Comparison of ENCODE assay signal across 1 cellular context in genomic region chr2:109447811-109448210, GRCh38.
TF ChIP-seq lines count a peak whose summit lies in the region.

No MANE protein-coding gene starts in this region.

TF ChIP-seq in H1, 55 proteins besides CTCF, POLR2A, EP300 and RAD21:
- TF ChIP-seq CHD7 (IDR thresholded peaks at IDR 0.05; ENCODE audit: insufficient replicate concordance, low read length) (no peak), TAF7 (optimal IDR thresholded peaks at IDR 0.05; ENCODE audit: borderline replicate concordance, low read depth, low read length) (no peak), ATF3 (IDR thresholded peaks at IDR 0.05; ENCODE audit: insufficient read depth, low read depth, low read length) (no peak), CBX5 (IDR thresholded peaks at IDR 0.05; ENCODE audit: low read depth, low read length) (no peak), SIRT6 (IDR thresholded peaks at IDR 0.05; ENCODE audit: low read length) (no peak), SRF (IDR thresholded peaks at IDR 0.05; ENCODE audit: low read depth, low read length) (no peak), BRCA1 (IDR thresholded peaks at IDR 0.05; ENCODE audit: low read depth, low read length) (no peak), RFX5 (IDR thresholded peaks at IDR 0.05; ENCODE audit: borderline replicate concordance, low read depth, low read length) (no peak), KDM5A (IDR thresholded peaks at IDR 0.05; ENCODE audit: low read length) (no peak), HDAC2 (IDR thresholded peaks at IDR 0.05; ENCODE audit: borderline replicate concordance in 1 of 2, low read depth in 2 of 2, low read length in 2 of 2) (no peak), BACH1 (IDR thresholded peaks at IDR 0.05; ENCODE audit: low read length) (no peak), SP2 (IDR thresholded peaks at IDR 0.05; ENCODE audit: low read length) (no peak), GTF2F1 (IDR thresholded peaks at IDR 0.05; ENCODE audit: borderline replicate concordance, low read depth, low read length) (no peak), CREB1 (IDR thresholded peaks at IDR 0.05) (no peak), CTBP2 (IDR thresholded peaks at IDR 0.05; ENCODE audit: borderline replicate concordance, insufficient read depth, insufficient read length, low read length) (no peak), RNF2 (IDR thresholded peaks at IDR 0.05; ENCODE audit: borderline replicate concordance, low read depth, low read length, missing control alignments, poor library complexity, severe bottlenecking) (no peak), RXRA (IDR thresholded peaks at IDR 0.05; ENCODE audit: insufficient read depth, low read depth, low read length) (no peak), MAFK (IDR thresholded peaks at IDR 0.05; ENCODE audit: low read depth, low read length) (no peak), TBP (IDR thresholded peaks at IDR 0.05; ENCODE audit: low read depth, low read length) (no peak), TCF12 (IDR thresholded peaks at IDR 0.05; ENCODE audit: low read depth, low read length) (no peak)
